10 cellular contexts compared by ENCODE assay signal in the genomic region with DNA sequence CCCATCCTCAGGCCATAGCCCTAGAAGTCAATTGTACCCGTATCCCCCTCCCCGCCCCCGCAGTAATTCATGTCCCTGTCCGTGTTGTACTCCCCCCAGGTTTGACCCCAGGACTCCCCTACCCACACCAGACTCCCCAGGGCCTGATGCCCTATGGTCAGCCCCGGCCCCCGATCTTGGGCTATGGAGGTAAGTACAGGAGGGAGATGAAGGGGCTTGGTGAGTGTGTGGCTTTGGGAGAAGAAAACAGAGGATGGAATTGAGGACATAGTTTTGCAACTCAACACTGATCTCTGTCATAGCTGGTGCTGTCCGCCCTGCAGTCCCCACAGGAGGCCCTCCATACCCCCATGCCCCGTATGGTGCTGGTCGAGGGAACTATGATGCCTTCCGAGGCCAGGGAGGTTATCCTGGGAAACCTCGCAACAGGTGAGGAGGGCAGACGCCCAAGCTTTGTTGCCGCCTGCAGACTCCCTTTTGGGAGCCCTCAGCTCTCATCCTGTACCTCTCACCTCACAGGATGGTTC. TPM values are rescaled to one million over a fixed set of nuclear protein-coding genes. Genes with fewer than 3 reads are reported as not detected.
DNase-seq lines count a peak whose midpoint lies in the region; FAIRE-seq and TF ChIP-seq lines count a peak whose summit lies in the region.
"Had no signal": no experiment of that assay in that cellular context is flagged by ENCODE, and none has a peak within 500 bp of the region (broad histone marks: within the 10 kb centered on the region; RNA-seq: fewer than 3 reads in every experiment).

No MANE protein-coding gene starts in this region.

- H3K4me3 ChIP-seq in DOHH2 (ENCODE audit: low read length) (peak overlapping the region; percentile 83), Loucy (ENCODE audit: low read length, poor library complexity, severe bottlenecking) (no peak overlapping the region), endocrine pancreas (ENCODE audit: control insufficient read depth, insufficient read depth, low read length) (no peak overlapping the region)

- peaks cover 34% of the 10 kb centered on the region for H3K36me3 Mint-ChIP-seq in progenitor cell of endocrine pancreas (ENCODE audit: insufficient read depth)

- H3K9ac ChIP-seq in Loucy (ENCODE audit: low read depth, low read length, poor library complexity, severe bottlenecking) (no peak overlapping the region), endocrine pancreas (ENCODE audit: control insufficient read depth, insufficient read depth, low read length) (peak overlapping the region; percentile 15)

- peaks cover 18% of the 10 kb centered on the region for H3K79me2 ChIP-seq in DOHH2 (ENCODE audit: control insufficient read depth, low read length)
- peaks cover 9% of the 10 kb centered on the region; the same call in 1 of the 2 replicates for H3K79me2 ChIP-seq in Loucy (ENCODE audit: insufficient read depth, low read length)

- H3K36me3 ChIP-seq in DOHH2 (ENCODE audit: control insufficient read depth, low read length), result peaks cover 62% of the 10 kb centered on the region
- peaks cover 59% of the 10 kb centered on the region; the same call in 1 of the 2 replicates for H3K36me3 ChIP-seq in Loucy (ENCODE audit: insufficient read depth, low read length)
- H3K36me3 ChIP-seq in endocrine pancreas (ENCODE audit: control insufficient read depth, insufficient read depth, low read length), result peaks cover 10% of the 10 kb centered on the region

- no peak overlapping the region for H2AFZ ChIP-seq in Loucy (ENCODE audit: low read length)

- H3K9me2 ChIP-seq in DOHH2 (replicated peaks; ENCODE audit: control insufficient read depth, low read length), result no peaks in the 10 kb centered on the region
- no peaks in the 10 kb centered on the region for H3K9me2 ChIP-seq in Loucy (replicated peaks; ENCODE audit: low read depth, low read length)

- H3K9me3 ChIP-seq in DOHH2 (ENCODE audit: control insufficient read depth, insufficient read depth, low read length) (no peaks in the 10 kb centered on the region), Loucy (ENCODE audit: insufficient read depth, low read depth, low read length) (no peaks in the 10 kb centered on the region), endocrine pancreas (ENCODE audit: control insufficient read depth, low read length) (no peaks in the 10 kb centered on the region)

- H3K4me1 ChIP-seq in DOHH2 (ENCODE audit: control insufficient read depth, low read length), result peaks cover 61% of the 10 kb centered on the region
- peaks cover 28% of the 10 kb centered on the region for H3K4me1 ChIP-seq in Loucy (ENCODE audit: insufficient read depth, low read length, poor library complexity, severe bottlenecking)
- H3K4me1 ChIP-seq in endocrine pancreas (ENCODE audit: control insufficient read depth, insufficient read depth, low read length), result no peaks in the 10 kb centered on the region

- DNase-seq in progenitor cell of endocrine pancreas (ENCODE audit: low spot score, unreplicated experiment) (no peak), C1 segment of cervical spinal cord (lab: John Stamatoyannopoulos, UW) (no peak), urothelium cell line (ENCODE audit: low spot score) (no peak), SK-N-DZ (ENCODE audit: low spot score) (no peak)
- no peak for DNase-seq in stimulated activated naive CD4-positive, alpha-beta T cell treated with Interleukin-2 at 50 U/mL for 16 hours (lab: John Stamatoyannopoulos, UW)
- DNase-seq: occipital lobe had no signal

- H4K20me1 ChIP-seq in DOHH2 (ENCODE audit: control insufficient read depth, insufficient read depth, low read depth, low read length) (peaks cover 13% of the 10 kb centered on the region; the same call in 1 of the 2 replicates), Loucy (ENCODE audit: insufficient read depth, low read length, poor library complexity, severe bottlenecking) (peaks cover 33% of the 10 kb centered on the region)

- H3K27me3 ChIP-seq in DOHH2 (ENCODE audit: control insufficient read depth, low read length) (peaks cover 25% of the 10 kb centered on the region), Loucy (ENCODE audit: insufficient read depth, low read length, poor library complexity, severe bottlenecking) (no peaks in the 10 kb centered on the region), endocrine pancreas (ENCODE audit: control insufficient read depth, insufficient read depth, low read length) (no peaks in the 10 kb centered on the region)

- H3K27ac Mint-ChIP-seq in progenitor cell of endocrine pancreas, result peak overlapping the region; percentile 73

- H3K4me2 ChIP-seq in DOHH2 (ENCODE audit: low read length) (peak overlapping the region; percentile 85), Loucy (ENCODE audit: low read depth, low read length, poor library complexity, severe bottlenecking) (peak overlapping the region; percentile 29)

- H3K4me3 Mint-ChIP-seq in progenitor cell of endocrine pancreas (ENCODE audit: low read depth), result peak overlapping the region; percentile 68

- H3F3A ChIP-seq in DOHH2 (ENCODE audit: control insufficient read depth, insufficient read depth) (peaks cover 32% of the 10 kb centered on the region), Loucy (ENCODE audit: low read depth) (0 out of 2 replicates have a peak, but pooled peaks cover 5% of the 10 kb centered on the region)

- H3K4me1 Mint-ChIP-seq in progenitor cell of endocrine pancreas (ENCODE audit: low read depth), result peaks cover 22% of the 10 kb centered on the region

- FAIRE-seq in urothelium cell line (lab: Jason Lieb, UNC), result no peak
- FAIRE-seq: colon had no signal

- no peaks in the 10 kb centered on the region for H3K27me3 Mint-ChIP-seq in progenitor cell of endocrine pancreas

- no peaks in the 10 kb centered on the region for H3K9me3 Mint-ChIP-seq in progenitor cell of endocrine pancreas (ENCODE audit: low read depth)

- H3K27ac ChIP-seq in DOHH2 (ENCODE audit: low read depth, low read length), result peak overlapping the region; percentile 81

- TF ChIP-seq CTCF in DOHH2 (IDR thresholded peaks at IDR 0.05; ENCODE audit: low read depth, low read length, poor library complexity, severe bottlenecking), result no peak
- TF ChIP-seq CTCF in Loucy (conservative IDR thresholded peaks at IDR 0.05; ENCODE audit: low read length), result no peak
- no peak for TF ChIP-seq CTCF in progenitor cell of endocrine pancreas (IDR thresholded peaks at IDR 0.05; ENCODE audit: unreplicated experiment)

RNA-seq across cellular contexts. Expression of gene UFSP1, which starts 1.5 kb away (rescaled TPM):
- total RNA-seq in progenitor cell of endocrine pancreas, result 2.3 and 3.5 TPM in 2 replicates
- polyA plus RNA-seq in SK-N-DZ (2014; cell fraction: cytosol; rRNA removed), result 1.4 and 2.5 TPM in 2 replicates
- 1.7 and 3.6 TPM in 2 replicates for polyA plus RNA-seq in SK-N-DZ (2014; cell fraction: nucleus; rRNA removed)

RNA-seq across cellular contexts. Expression of gene ACHE, which starts 7.7 kb away (rescaled TPM):
- 4.0 and 5.1 TPM in 2 replicates for total RNA-seq in progenitor cell of endocrine pancreas
- 1.0 and 2.4 TPM in 2 replicates for polyA plus RNA-seq in SK-N-DZ (2014; cell fraction: cytosol; rRNA removed)
- 1.9 and 4.2 TPM in 2 replicates for polyA plus RNA-seq in SK-N-DZ (2014; cell fraction: nucleus; rRNA removed)

RNA-seq across cellular contexts. Expression of gene SRRT, which starts 13.1 kb away (rescaled TPM):
- total RNA-seq in progenitor cell of endocrine pancreas, result 293 and 302 TPM in 2 replicates
- 90.7 and 111 TPM in 2 replicates for polyA plus RNA-seq in SK-N-DZ (2014; cell fraction: cytosol; rRNA removed)
- polyA plus RNA-seq in SK-N-DZ (2014; cell fraction: nucleus; rRNA removed), result 447 and 506 TPM in 2 replicates

RNA-seq across cellular contexts. Expression of gene TRIP6, which starts 20.8 kb away (rescaled TPM):
- total RNA-seq in progenitor cell of endocrine pancreas, result 76.9 and 87.0 TPM in 2 replicates
- 0.49 and 2.7 TPM in 2 replicates for polyA plus RNA-seq in SK-N-DZ (2014; cell fraction: cytosol; rRNA removed)
- polyA plus RNA-seq in SK-N-DZ (2014; cell fraction: nucleus; rRNA removed), result 2.1 and 11.7 TPM in 2 replicates

RNA-seq across cellular contexts. Expression of gene SLC12A9, which starts 35.5 kb away (rescaled TPM):
- 57.9 and 62.6 TPM in 2 replicates for total RNA-seq in progenitor cell of endocrine pancreas
- 12.9 and 13.8 TPM in 2 replicates for polyA plus RNA-seq in SK-N-DZ (2014; cell fraction: cytosol; rRNA removed)
- 24.2 and 33.9 TPM in 2 replicates for polyA plus RNA-seq in SK-N-DZ (2014; cell fraction: nucleus; rRNA removed)
